In genomic region chr1:16623773-16624719, GRCh38 we compare ENCODE assay signal across 8 cellular contexts. TPM values are rescaled to one million over a fixed set of nuclear protein-coding genes. Genes with fewer than 3 reads are reported as not detected.
A peak's percentile ranks its signal among the peaks of the same experiment; 100 is the strongest.
DNase-seq lines count a peak whose midpoint lies in the region; ATAC-seq and TF ChIP-seq lines count a peak whose summit lies in the region.
"Not testable (repeated sequence)": the region's sequence is repeated elsewhere in the genome, so short reads cannot be mapped to it uniquely, and the experiment has no call there.

No MANE protein-coding gene starts in this region.

- not testable (repeated sequence) for H3K4me3 Mint-ChIP-seq in natural killer cell

- H3K27ac ChIP-seq in suprapubic skin: peak overlapping the region; percentile 2

- not testable (repeated sequence) for H3K27me3 Mint-ChIP-seq in natural killer cell (ENCODE audit: low read depth in 2 of 2)

- H3K4me3 ChIP-seq in LNCaP clone FGC (ENCODE audit: low read depth, low read length); suprapubic skin: not testable (repeated sequence)

- H3K4me1 ChIP-seq in suprapubic skin: peaks cover 12% of the 10 kb centered on the region

- TF ChIP-seq CTCF in LNCaP clone FGC (IDR thresholded peaks at IDR 0.05; ENCODE audit: control insufficient read depth, extremely low read depth, insufficient read depth); natural killer cell (IDR thresholded peaks at IDR 0.05); suprapubic skin (IDR thresholded peaks at IDR 0.05): not testable (repeated sequence)

- peaks cover 74% of the 10 kb centered on the region for H3K36me3 ChIP-seq in suprapubic skin

- DNase-seq in COR-L47 (lab: John Stamatoyannopoulos, UW) (peak; percentile 100), LNCaP clone FGC (ENCODE audit: low read depth) (peak; percentile 95), NCI-H2196 treated with DMSO at 0.1 percent for 48 hours (lab: John Stamatoyannopoulos, UW; ENCODE audit: unreplicated experiment) (peak; percentile 100), cerebellar cortex (ENCODE audit: low spot score) (peak; percentile 93), left ventricle myocardium superior (peak; percentile 46), natural killer cell (peak; percentile 28), suprapubic skin (ENCODE audit: low spot score in 2 of 2) (peak; percentile 91)
- DNase-seq in activated CD4-positive, CD25-positive, alpha-beta regulatory T cell treated with anti-CD3 and anti-CD28 coated beads, Interleukin-2, amount 50 U/mL, for 72 hours: peak; percentile 39

- H3K27ac Mint-ChIP-seq in natural killer cell: not testable (repeated sequence)

- not testable (repeated sequence) for H3K9me3 ChIP-seq in suprapubic skin

- H3K9me3 Mint-ChIP-seq in natural killer cell: not testable (repeated sequence)

- TF ChIP-seq EP300 in suprapubic skin (IDR thresholded peaks at IDR 0.05): not testable (repeated sequence)

- not testable (repeated sequence) for TF ChIP-seq POLR2A in suprapubic skin (IDR thresholded peaks at IDR 0.05)

- not testable (repeated sequence) for H3K36me3 Mint-ChIP-seq in natural killer cell

- 62% methylated on average over 27 of the region's 27 CpGs for WGBS in suprapubic skin

- peak; percentile 6 for ATAC-seq in left ventricle myocardium superior
- peak in 1 of 3 donors; percentile 15 for ATAC-seq in natural killer cell

- H3K4me1 Mint-ChIP-seq in natural killer cell: peaks cover 0 to 12% of the 10 kb centered on the region in 2 donors

- intact Hi-C loops in left ventricle myocardium superior (cut with micrococcal nuclease): not testable (repeated sequence)
- intact Hi-C loops in natural killer cell (cut with micrococcal nuclease): loop anchor here (2.0 kb wide), 2 partner anchors 13 to 327 kb away; no protein-coding TSS in a partner anchor

- H3K27me3 ChIP-seq in suprapubic skin: not testable (repeated sequence)

RNA-seq across cellular contexts. Expression of gene NBPF1, which starts 10.7 kb away (rescaled TPM):
- total RNA-seq in left ventricle myocardium superior (12.2 TPM), natural killer cell (10 to 100 TPM; 18.4 to 26.0 (median 22.8) TPM), suprapubic skin (10 to 100 TPM; 12.9 to 49.1 (median 23.8) TPM)

RNA-seq across cellular contexts. Expression of gene RNU1-3, which starts 42.7 kb away (rescaled TPM):
- total RNA-seq in left ventricle myocardium superior (4,234 TPM), natural killer cell (1,000 to 10,000 TPM; 2,937 to 3,261 (median 3,038) TPM), suprapubic skin (under 1 TPM; under 0.01 TPM)

Comparison
In these comparisons a context has a peak if more than half of its experiments do, and no peak if none do; other contexts are left out.
1. DNase-seq: peak in every context shown above with its lines; median percentile 100 in COR-L47; 100 in NCI-H2196 treated with DMSO at 0.1 percent for 48 hours; 95 in LNCaP clone FGC; 93 in cerebellar cortex; 91 in suprapubic skin; 46 in left ventricle myocardium superior; 39 in activated CD4-positive, CD25-positive, alpha-beta regulatory T cell treated with anti-CD3 and anti-CD28 coated beads, Interleukin-2, amount 50 U/mL, for 72 hours; 28 in natural killer cell.
2. RNA of gene RNU1-3, which starts 42.7 kb away (total RNA-seq): 4,234 TPM in left ventricle myocardium superior (single experiment) and 2,937 to 3,261 TPM in natural killer cell; under 0.01 TPM in suprapubic skin; every median in the first group is over 1,000 times any median in the second.